13 cellular contexts compared by ENCODE assay signal in genomic region chr4:159429693-159430035, GRCh38.
"Had no signal": no experiment of that assay in that cellular context is flagged by ENCODE, and none has a peak within 500 bp of the region (broad histone marks: within the 10 kb centered on the region; RNA-seq: fewer than 3 reads in every experiment).

No MANE protein-coding gene starts in this region.

- H3K27me3 ChIP-seq: colonic mucosa, esophagus muscularis mucosa, pancreas, thyroid gland had no signal

- H3K4me3 ChIP-seq: colonic mucosa, esophagus muscularis mucosa, lower lobe of right lung, pancreas, thyroid gland had no signal

- DNase-seq: activated CD4-positive, alpha-beta memory T cell treated with anti-CD3 and anti-CD28 coated beads, Interleukin-2, amount 10 ng/mL, durations not matched to agents 7 days and 5 days; activated effector memory CD4-positive, alpha-beta T cell treated with anti-CD3 and anti-CD28 coated beads, Interleukin-2, amount 50 U/mL, for 16 hours; activated T-cell treated with anti-CD3 and anti-CD28 coated beads, Interleukin-2, amount 50 U/mL, for 48 hours; amniotic stem cell; central memory CD4-positive, alpha-beta T cell; colonic mucosa; immature natural killer cell; lower lobe of right lung; pancreas; stimulated activated CD4-positive, alpha-beta T cell treated with anti-CD3 and anti-CD28 coated beads, Interleukin-1b, Interleukin-23, amount 100 ng/mL, for 48 hours; thyroid gland; WERI-Rb-1 had no signal

- H3K4me1 ChIP-seq: colonic mucosa, pancreas, thyroid gland had no signal

- H3K9me3 ChIP-seq: colonic mucosa, esophagus muscularis mucosa, lower lobe of right lung, pancreas, thyroid gland had no signal

- H3K36me3 ChIP-seq: colonic mucosa, esophagus muscularis mucosa, lower lobe of right lung, pancreas, thyroid gland, WERI-Rb-1 had no signal

- H3K27ac ChIP-seq: colonic mucosa, esophagus muscularis mucosa, lower lobe of right lung, pancreas, thyroid gland, WERI-Rb-1 had no signal

- ATAC-seq: lower lobe of right lung had no signal
